ENCODE assay signal across 25 cellular contexts in genomic region chr11:124978316-124978715, GRCh38.
"Had no signal": no experiment of that assay in that cellular context is flagged by ENCODE, and none has a peak within 500 bp of the region (broad histone marks: within the 10 kb centered on the region; RNA-seq: fewer than 3 reads in every experiment).

No MANE protein-coding gene starts in this region.

- H3K4me2 ChIP-seq: KMS-11 had no signal

- H3K9ac ChIP-seq: KMS-11 had no signal

- H3K4me1 ChIP-seq: SJCRH30 had no signal

- H3K4me1 Mint-ChIP-seq: IgD-negative memory B cell had no signal

- H3K4me3 ChIP-seq: K562, MG63, SJCRH30 had no signal

- H3K27me3 Mint-ChIP-seq: IgD-negative memory B cell had no signal

- ATAC-seq: K562, Panc1, PC-3, Right ventricle myocardium inferior, SK-N-SH treated with all-trans-retinoic acid at 6 μM for 48 hours had no signal

- DNase-seq: MG63; NCI-H1092; NCI-H1105 treated with DMSO at 0.1 percent for 48 hours; NCI-H1417 treated with DMSO at 0.1 percent for 48 hours; NCI-H146; NCI-H1694 treated with DMSO at 0.1 percent for 48 hours; NCI-H1930; NCI-H2081; NCI-H2107; NCI-H2227 treated with DMSO at 0.1 percent for 48 hours; NCI-H524; NCI-H69; NCI-H774; NK-92 treated with Interleukin-12 subunit alpha and Interleukin-12 subunit beta, amount 100 ng/mL, for 24 hours; PC-3; SHP77 treated with DMSO at 0.1 percent for 48 hours; SJCRH30; T-helper 1 cell had no signal

- H3K27ac ChIP-seq: HL-60, KMS-11, SJCRH30 had no signal

- H3K27me3 ChIP-seq: MG63, SJCRH30 had no signal
